32 cellular contexts compared by ENCODE assay signal in genomic region chr7:13774976-13775375, GRCh38.
"Had no signal": no experiment of that assay in that cellular context is flagged by ENCODE, and none has a peak within 500 bp of the region (broad histone marks: within the 10 kb centered on the region; RNA-seq: fewer than 3 reads in every experiment).

No MANE protein-coding gene starts in this region.

- H3K36me3 ChIP-seq: adrenal gland, breast epithelium, cardiac muscle cell, colonic mucosa, gastrocnemius medialis, heart left ventricle had no signal

- DNase-seq: activated CD4-positive, alpha-beta T cell treated with anti-CD3 and anti-CD28 coated beads for 36 hours; activated CD4-positive, alpha-beta T cell treated with anti-CD3 and anti-CD28 coated beads, Interleukin-2, amount 10 ng/mL, durations not matched to agents 24 days and 14 days; activated CD4-positive, alpha-beta T cell treated with anti-CD3 and anti-CD28 coated beads, Interleukin-2, amount 50 U/mL, for 4 hours; activated CD4-positive, CD25-positive, alpha-beta regulatory T cell; activated CD4-positive, CD25-positive, alpha-beta regulatory T cell treated with anti-CD3 and anti-CD28 coated beads, Interleukin-2, amount 50 U/mL, for 72 hours; activated CD8-positive, alpha-beta memory T cell treated with anti-CD3 and anti-CD28 coated beads for 24 hours; activated CD8-positive, alpha-beta T cell treated with anti-CD3 and anti-CD28 coated beads for 36 hours; activated effector memory CD4-positive, alpha-beta T cell treated with Interleukin-2 at 50 U/mL for 16 hours; activated gamma-delta T cell treated with Interleukin-2 at 50 U/mL for 16 hours; activated naive CD4-positive, alpha-beta T cell treated with Interleukin-2 at 50 U/mL for 16 hours; activated naive CD8-positive, alpha-beta T cell treated with anti-CD3 and anti-CD28 coated beads for 36 hours; activated naive CD8-positive, alpha-beta T cell treated with anti-CD3 and anti-CD28 coated beads, Interleukin-2, amount 50 U/mL, for 24 hours; activated T-cell treated with anti-CD3 and anti-CD28 coated beads, Interleukin-2, amount 50 U/mL, for 4 hours; adrenal gland; amygdala; aorta; central memory CD4-positive, alpha-beta T cell; cerebellar nuclear complex; colonic mucosa; effector CD8-positive, alpha-beta T cell; endodermal cell; foreskin keratinocyte; gastrocnemius medialis; glutamatergic neuron; heart left ventricle; T-helper 1 cell; T-helper 17 cell; T1000 had no signal

- H3K4me3 ChIP-seq: adrenal gland, breast epithelium, cardiac muscle cell, colonic mucosa, gastrocnemius medialis, heart left ventricle had no signal

- ATAC-seq: activated CD4-positive, alpha-beta T cell treated with anti-CD3 and anti-CD28 coated beads for 36 hours; activated CD8-positive, alpha-beta T cell treated with anti-CD3 and anti-CD28 coated beads for 36 hours; activated naive CD8-positive, alpha-beta T cell treated with anti-CD3 and anti-CD28 coated beads, Interleukin-2, amount 50 U/mL, for 24 hours; activated T-cell treated with anti-CD3 and anti-CD28 coated beads, Interleukin-2, amount 50 U/mL, for 4 hours; activated T-helper 17 cell treated with anti-CD3 and anti-CD28 coated beads, Interleukin-2, amount 50 U/mL, for 72 hours; esophagus mucosa; foreskin keratinocyte; gastrocnemius medialis; heart left ventricle; T-helper 17 cell had no signal

- H3K27ac ChIP-seq: adrenal gland, breast epithelium, cardiac muscle cell, colonic mucosa, foreskin keratinocyte, gastrocnemius medialis, heart left ventricle had no signal

- H3K27me3 ChIP-seq: adrenal gland, breast epithelium, cardiac muscle cell, colonic mucosa, foreskin keratinocyte, gastrocnemius medialis, heart left ventricle had no signal

- H3K4me1 ChIP-seq: adrenal gland, breast epithelium, colonic mucosa, gastrocnemius medialis, heart left ventricle had no signal

- H3K9me3 ChIP-seq: adrenal gland, breast epithelium, colonic mucosa, gastrocnemius medialis, heart left ventricle had no signal
